In genomic region chr17:77247048-77247541, GRCh38 we compare ENCODE assay signal across 8 cellular contexts.
A peak's percentile ranks its signal among the peaks of the same experiment; 100 is the strongest.
DNase-seq lines count a peak whose midpoint lies in the region; ATAC-seq lines count a peak whose summit lies in the region.

No MANE protein-coding gene starts in this region.

- DNase-seq in GDM1 (lab: John Stamatoyannopoulos, UW) (peak; percentile 61), NCI-H446 treated with DMSO at 0.1 percent for 48 hours (lab: John Stamatoyannopoulos, UW) (peak; percentile 49), cerebellum (ENCODE audit: low spot score) (peak; percentile 91), kidney glomerular epithelial cell (lab: John Stamatoyannopoulos, UW) (peak; percentile 41)
- DNase-seq in activated CD4-positive, alpha-beta T cell treated with anti-CD3 and anti-CD28 coated beads for 1 hour: peak; percentile 77
- DNase-seq in stimulated activated CD4-positive, alpha-beta T cell treated with anti-CD3 and anti-CD28 coated beads, Interleukin-15, amount 100 ng/mL, for 24 hours: peak; percentile 90

- ATAC-seq in HG03103 (IDR thresholded peaks at IDR 0.05; ENCODE audit: low read depth, unreplicated experiment): peak; percentile 53
- no peak for ATAC-seq in GM18868 (IDR thresholded peaks at IDR 0.05; ENCODE audit: unreplicated experiment)

Comparison
In these comparisons a context has a peak if more than half of its experiments do, and no peak if none do; other contexts are left out.
1. DNase-seq: peak in every context shown above with its lines; median percentile 91 in cerebellum; 90 in stimulated activated CD4-positive, alpha-beta T cell treated with anti-CD3 and anti-CD28 coated beads, Interleukin-15, amount 100 ng/mL, for 24 hours; 77 in activated CD4-positive, alpha-beta T cell treated with anti-CD3 and anti-CD28 coated beads for 1 hour; 61 in GDM1; 49 in NCI-H446 treated with DMSO at 0.1 percent for 48 hours; 41 in kidney glomerular epithelial cell.